Comparison of ENCODE assay signal across 16 cellular contexts in the genomic region with DNA sequence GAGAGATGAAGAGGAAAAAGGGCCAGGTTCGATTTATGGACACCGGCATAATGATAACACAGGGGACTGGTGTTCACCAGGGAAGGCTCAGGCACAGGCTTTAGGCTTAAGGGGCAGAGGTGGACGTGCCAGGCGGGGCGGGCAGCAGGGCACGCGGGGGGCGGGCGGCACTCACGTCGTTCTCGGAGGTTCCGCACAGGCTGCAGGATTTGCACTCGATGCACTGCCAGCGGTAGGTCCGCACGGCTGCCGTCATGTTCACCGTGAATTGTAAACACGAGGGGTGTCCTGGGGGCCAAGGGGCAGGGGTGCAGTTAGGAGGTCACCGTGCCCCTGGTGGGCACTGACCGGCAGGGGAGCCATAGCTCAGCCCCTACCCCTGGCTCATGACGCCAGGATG. TPM values are rescaled to one million over a fixed set of nuclear protein-coding genes. Genes with fewer than 3 reads are reported as not detected.
DNase-seq lines count a peak whose midpoint lies in the region; ATAC-seq and TF ChIP-seq lines count a peak whose summit lies in the region.
"Had no signal": no experiment of that assay in that cellular context is flagged by ENCODE, and none has a peak within 500 bp of the region (broad histone marks: within the 10 kb centered on the region; RNA-seq: fewer than 3 reads in every experiment).

No MANE protein-coding gene starts in this region.

- peaks cover 21% of the 10 kb centered on the region for H3K4me1 ChIP-seq in GM23248 (ENCODE audit: insufficient read depth)
- H3K4me1 ChIP-seq in OCI-LY1 (ENCODE audit: insufficient read depth, low read length, severe bottlenecking), result peaks cover 24% of the 10 kb centered on the region
- peaks cover 28% of the 10 kb centered on the region for H3K4me1 ChIP-seq in osteoblast (ENCODE audit: insufficient read depth, low read length)

- ATAC-seq in central memory CD8-positive, alpha-beta T cell (replicated peaks; ENCODE audit: extremely low read depth, poor library complexity, severe bottlenecking), result no peak

- H3K79me2 ChIP-seq in GM23248 (ENCODE audit: insufficient read depth) (no peaks in the 10 kb centered on the region), OCI-LY1 (ENCODE audit: insufficient read depth, low read length) (no peaks in the 10 kb centered on the region), osteoblast (ENCODE audit: insufficient read depth, low read length) (no peaks in the 10 kb centered on the region)

- H4K20me1 ChIP-seq in GM23248 (ENCODE audit: insufficient read depth), result no peaks in the 10 kb centered on the region
- no peaks in the 10 kb centered on the region for H4K20me1 ChIP-seq in OCI-LY1 (ENCODE audit: insufficient read depth, low read length)
- H4K20me1 ChIP-seq in osteoblast (ENCODE audit: insufficient read depth, low read length), result no peaks in the 10 kb centered on the region

- H3K9me3 Mint-ChIP-seq in central memory CD8-positive, alpha-beta T cell, result peaks cover 5% of the 10 kb centered on the region
- H3K9me3 Mint-ChIP-seq: mesothelial cell of epicardium had no signal

- peak overlapping the region; percentile 96 for H3K27ac Mint-ChIP-seq in central memory CD8-positive, alpha-beta T cell (ENCODE audit: low read depth)
- H3K27ac Mint-ChIP-seq: mesothelial cell of epicardium had no signal

- H3K36me3 Mint-ChIP-seq in central memory CD8-positive, alpha-beta T cell (ENCODE audit: insufficient read depth), result peaks cover 20% of the 10 kb centered on the region
- H3K36me3 Mint-ChIP-seq: mesothelial cell of epicardium had no signal

- no peak overlapping the region for H3K4me2 ChIP-seq in GM23248 (ENCODE audit: unreplicated experiment)
- H3K4me2 ChIP-seq in OCI-LY1 (ENCODE audit: low read length), result peak overlapping the region; percentile 39; the same call in 1 of the 2 replicates
- H3K4me2 ChIP-seq in osteoblast (ENCODE audit: insufficient read depth, low read length), result peak overlapping the region; percentile 76
- H3K4me2 ChIP-seq: smooth muscle cell had no signal

- H3K9me3 ChIP-seq in GM23248 (ENCODE audit: low read depth) (no peaks in the 10 kb centered on the region), OCI-LY1 (ENCODE audit: low read length) (no peaks in the 10 kb centered on the region), osteoblast (ENCODE audit: low read depth, low read length) (no peaks in the 10 kb centered on the region), MG63 (no peaks in the 10 kb centered on the region)

- no peaks in the 10 kb centered on the region for H3K36me3 ChIP-seq in GM23248 (ENCODE audit: low read depth)
- no peaks in the 10 kb centered on the region for H3K36me3 ChIP-seq in OCI-LY1 (ENCODE audit: insufficient read depth, low read length)
- no peaks in the 10 kb centered on the region for H3K36me3 ChIP-seq in osteoblast (ENCODE audit: insufficient read depth, low read length)
- H3K36me3 ChIP-seq in MG63, result peaks cover 8% of the 10 kb centered on the region

- H2AFZ ChIP-seq in GM23248 (no peak overlapping the region), OCI-LY1 (ENCODE audit: low read length) (no peak overlapping the region), osteoblast (ENCODE audit: low read length) (no peak overlapping the region)

- in situ Hi-C loops in GM23248 (cut with MboI), result no loop called here

- peaks cover 13% of the 10 kb centered on the region; the same call in 1 of the 2 replicates for H3F3A ChIP-seq in GM23248 (ENCODE audit: insufficient read depth)
- H3F3A ChIP-seq in OCI-LY1 (ENCODE audit: insufficient read depth, low read length), result no peaks in the 10 kb centered on the region

- DNase-seq in GM23248 (no peak), osteoblast (ENCODE audit: insufficient read length, low spot score, missing footprints) (no peak), MG63 (no peak), islet precursor cell (no peak)
- DNase-seq in central memory CD8-positive, alpha-beta T cell (ENCODE audit: low spot score in 2 of 2), result no peak
- no peak for DNase-seq in stimulated activated CD4-positive, alpha-beta T cell treated with anti-CD3 and anti-CD28 coated beads, Interleukin-15, amount 100 ng/mL, for 24 hours
- DNase-seq: aorta, HCEC 1CT, NCI-H1105 treated with DMSO at 0.1 percent for 48 hours, NCI-H524 had no signal

- H3K27me3 ChIP-seq in GM23248 (replicated peaks; ENCODE audit: insufficient read depth), result no peaks in the 10 kb centered on the region
- H3K27me3 ChIP-seq in OCI-LY1 (ENCODE audit: insufficient read depth, low read length), result peaks cover 5% of the 10 kb centered on the region; the same call in 1 of the 2 replicates
- H3K27me3 ChIP-seq in osteoblast (ENCODE audit: insufficient read depth, low read length), result no peaks in the 10 kb centered on the region
- no peaks in the 10 kb centered on the region for H3K27me3 ChIP-seq in MG63

- no peaks in the 10 kb centered on the region for H3K9me2 ChIP-seq in GM23248 (ENCODE audit: insufficient read depth)
- no peaks in the 10 kb centered on the region for H3K9me2 ChIP-seq in OCI-LY1 (ENCODE audit: low read depth, low read length)

- H3K4me3 Mint-ChIP-seq in central memory CD8-positive, alpha-beta T cell, result peak overlapping the region; percentile 74
- H3K4me3 Mint-ChIP-seq: mesothelial cell of epicardium had no signal

- TF ChIP-seq CTCF in OCI-LY1 (IDR thresholded peaks at IDR 0.05; ENCODE audit: low read length) (no peak), osteoblast (IDR thresholded peaks at IDR 0.05; ENCODE audit: extremely low read depth, low read depth, low read length) (no peak)

- H3K4me3 ChIP-seq in GM23248 (no peak overlapping the region), OCI-LY1 (ENCODE audit: low read depth, low read length, poor library complexity, severe bottlenecking) (no peak overlapping the region), osteoblast (ENCODE audit: insufficient read depth, low read length) (peak overlapping the region; percentile 57), MG63 (no peak overlapping the region)
- H3K4me3 ChIP-seq: smooth muscle cell had no signal

- H3K27ac ChIP-seq in GM23248 (0 out of 2 replicates have a peak overlapping the region, but pooled peaks have one; percentile 27), OCI-LY1 (ENCODE audit: low read depth, low read length, poor library complexity, severe bottlenecking) (no peak overlapping the region), osteoblast (ENCODE audit: low read depth, low read length) (peak overlapping the region; percentile 81)

- 93 to 96% methylated on average over 14 to 23 of the region's 23 CpGs for WGBS in GM23248 (ENCODE audit: low coverage in 1 of 2, low lambda C conversion rate in 2 of 2, missing lambda C conversion rate in 2 of 2), 2 experiments

- H3K9ac ChIP-seq in GM23248 (no peak overlapping the region), OCI-LY1 (ENCODE audit: low read length) (no peak overlapping the region)

- H3K27me3 Mint-ChIP-seq in central memory CD8-positive, alpha-beta T cell, result peaks cover 49% of the 10 kb centered on the region

- peaks cover 29% of the 10 kb centered on the region for H3K4me1 Mint-ChIP-seq in central memory CD8-positive, alpha-beta T cell

RNA-seq across cellular contexts. Expression of gene DPF1, which starts 10.6 kb away (rescaled TPM):
- total RNA-seq in GM23248 (2014; rRNA removed; shearing (Covaris generic)), result 2.4 and 5.2 TPM in 2 replicates
- 1.5 and 2.3 TPM in 2 replicates for polyA plus RNA-seq in GM23248 (2016; fragmentation: Nextera tagmentation; extraction: Ambion mirVana)
- 0.29 and 0.72 TPM in 2 replicates for total RNA-seq in osteoblast
- 6.9 and 7.0 TPM in 2 replicates for total RNA-seq in MG63 (2014; rRNA removed; shearing (Covaris generic); ENCODE audit: low replicate concordance)
- total RNA-seq: subcutaneous adipose tissue, ureter had no signal

RNA-seq across cellular contexts. Expression of gene PPP1R14A, which starts 42.7 kb away (rescaled TPM):
- total RNA-seq in GM23248 (2014; rRNA removed; shearing (Covaris generic)), result 0.65 TPM in 1 of 2 replicates, not detected in the other
- polyA plus RNA-seq in GM23248 (2016; fragmentation: Nextera tagmentation; extraction: Ambion mirVana), result 4.0 and 5.3 TPM in 2 replicates
- total RNA-seq in osteoblast, result 0.72 and 1.2 TPM in 2 replicates
- 1.0 TPM in 1 of 2 replicates, not detected in the other for total RNA-seq in MG63 (2014; rRNA removed; shearing (Covaris generic); ENCODE audit: low replicate concordance)
- polyA plus RNA-seq: neural cell had no signal

RNA-seq across cellular contexts. Expression of gene SPINT2, which starts 50.9 kb away (rescaled TPM):
- total RNA-seq in GM23248 (2014; rRNA removed; shearing (Covaris generic)), result 3.2 and 9.5 TPM in 2 replicates
- 9.3 and 9.8 TPM in 2 replicates for polyA plus RNA-seq in GM23248 (2016; fragmentation: Nextera tagmentation; extraction: Ambion mirVana)
- total RNA-seq in osteoblast, result 1.8 and 2.2 TPM in 2 replicates
- 1.8 and 7.7 TPM in 2 replicates for total RNA-seq in MG63 (2014; rRNA removed; shearing (Covaris generic); ENCODE audit: low replicate concordance)
